ENCODE assay signal across 7 cellular contexts in genomic region chr20:50765251-50765650, GRCh38. TPM values are rescaled to one million over a fixed set of nuclear protein-coding genes. Genes with fewer than 3 reads are reported as not detected.
DNase-seq lines count a peak whose midpoint lies in the region; TF ChIP-seq lines count a peak whose summit lies in the region.
"Not testable (repeated sequence)": the region's sequence is repeated elsewhere in the genome, so short reads cannot be mapped to it uniquely, and the experiment has no call there.

No MANE protein-coding gene starts in this region.

- TF ChIP-seq CTCF in Calu3 (IDR thresholded peaks at IDR 0.05; ENCODE audit: unreplicated experiment); colonic mucosa (IDR thresholded peaks at IDR 0.05); fibroblast of villous mesenchyme (IDR thresholded peaks at IDR 0.05; ENCODE audit: insufficient read depth, low read depth, low read length); testis (IDR thresholded peaks at IDR 0.05): not testable (repeated sequence)

- peak overlapping the region; percentile 3; the same call in 1 of the 2 replicates for H3K27ac ChIP-seq in SK-N-MC
- H3K27ac ChIP-seq in colonic mucosa, testis: not testable (repeated sequence)

- BruUV-seq in Calu3 (replicated peaks; lab: Mats Ljungman, UMichigan): not testable (repeated sequence)

- not testable (repeated sequence) for H3K9me3 ChIP-seq in SK-N-MC (ENCODE audit: low read depth, low read length); colonic mucosa; testis

- not testable (repeated sequence) for H3K27me3 Mint-ChIP-seq in Calu3 (ENCODE audit: unreplicated experiment)

- peaks cover 69% of the 10 kb centered on the region for H3K4me1 Mint-ChIP-seq in Calu3 (ENCODE audit: low read depth, unreplicated experiment)

- H3K27ac Mint-ChIP-seq in Calu3 (ENCODE audit: unreplicated experiment): peak overlapping the region; percentile 66

- TF ChIP-seq POLR2A in testis (IDR thresholded peaks at IDR 0.05): not testable (repeated sequence)

- intact Hi-C loops in Calu3 (cut with micrococcal nuclease; ENCODE audit: unreplicated experiment): loop anchor here (1.0 to 10.0 kb wide), 2 partner anchors 23 to 290 kb away; no protein-coding TSS in a partner anchor
- intact Hi-C loops in colonic mucosa (cut with DNase I); testis (cut with DNase I; ENCODE audit: low total_unique reads): not testable (repeated sequence)

- DNase-seq in Calu3 (peak; percentile 52), MV-4-11 (lab: John Stamatoyannopoulos, UW) (peak; percentile 27), colonic mucosa (peak; percentile 13), fibroblast of villous mesenchyme (ENCODE audit: low read depth) (peak; percentile 76), myocyte (ENCODE audit: low read depth) (peak; percentile 54), testis (peak; percentile 6)
- not testable (repeated sequence) for DNase-seq in SK-N-MC (ENCODE audit: low read depth, low spot score)

- not testable (repeated sequence) for H3K9ac ChIP-seq in SK-N-MC (ENCODE audit: insufficient read length); colonic mucosa (ENCODE audit: low read depth in 2 of 2, low read length in 2 of 2)

- H3K9me3 Mint-ChIP-seq in Calu3 (ENCODE audit: low read depth, unreplicated experiment): not testable (repeated sequence)

- CTCF ChIA-PET in Calu3 (lab: Charles Lee): interaction anchor here (0.6 to 2.5 kb wide), 11 partner anchors 8 to 166 kb away, joined by 3 to 11 read pairs (median 4); partner anchors contain the start of genes ADNP and BCAS4

- H3K36me3 Mint-ChIP-seq in Calu3 (ENCODE audit: insufficient read depth, unreplicated experiment): peaks cover 45% of the 10 kb centered on the region

- not testable (repeated sequence) for H3K36me3 ChIP-seq in SK-N-MC (ENCODE audit: insufficient read depth, low read length); colonic mucosa; testis (ENCODE audit: low read depth, missing control alignments)

- WGBS in testis, 2 donors: 85 to 86% methylated on average over 10 of the region's 10 CpGs

- not testable (repeated sequence) for H3K4me1 ChIP-seq in colonic mucosa, testis

- H3K4me3 ChIP-seq in SK-N-MC; colonic mucosa; fibroblast of villous mesenchyme (ENCODE audit: low read depth, low read length); testis: not testable (repeated sequence)

- H3K4me3 Mint-ChIP-seq in Calu3 (ENCODE audit: low read depth, unreplicated experiment): not testable (repeated sequence)

- not testable (repeated sequence) for H3K27me3 ChIP-seq in colonic mucosa, testis

RNA-seq across cellular contexts. Expression of gene BCAS4, which starts 29.6 kb away (rescaled TPM):
- total RNA-seq in Calu3 (2022) (11.3 and 13.5 TPM in 2 replicates), colonic mucosa (1 to 10 TPM; 1.1 to 2.7 TPM), fibroblast of villous mesenchyme (7.3 and 11.9 TPM in 2 replicates), myocyte (4.1 and 5.6 TPM in 2 replicates), testis (10 to 100 TPM in 1 of 2 donors, 1 to 10 TPM in 1; 7.6 to 10.8 TPM)
- polyA plus RNA-seq in myocyte (2012): 13.3 TPM
- 5.8 TPM for polyA plus RNA-seq in testis (ENCODE audit: insufficient read depth, low read depth, low replicate concordance)

RNA-seq across cellular contexts. Expression of gene PARD6B, which starts 33.9 kb away (rescaled TPM):
- 114 and 127 TPM in 2 replicates for total RNA-seq in Calu3 (2022)
- 10 to 100 TPM; 16.6 to 35.6 TPM for total RNA-seq in colonic mucosa
- total RNA-seq in fibroblast of villous mesenchyme: 1.6 and 6.5 TPM in 2 replicates
- 0.19 and 0.47 TPM in 2 replicates for total RNA-seq in myocyte
- 0.08 TPM for polyA plus RNA-seq in myocyte (2012)
- 10 to 100 TPM; 15.4 to 17.0 TPM for total RNA-seq in testis
- 3.8 TPM for polyA plus RNA-seq in testis (ENCODE audit: insufficient read depth, low read depth, low replicate concordance)
